8 cellular contexts compared by ENCODE assay signal in genomic region chr16:648786-649589, GRCh38. TPM values are rescaled to one million over a fixed set of nuclear protein-coding genes. Genes with fewer than 3 reads are reported as not detected.
DNase-seq lines count a peak whose midpoint lies in the region; ATAC-seq, FAIRE-seq and TF ChIP-seq lines count a peak whose summit lies in the region.

Gene WDR90 (plus strand): TSS chr16:649365. CDS start chr16:649417, 52 bp downstream.

- H3K4me1 Mint-ChIP-seq in activated T-helper 17 cell treated with anti-CD3 and anti-CD28 coated beads, Interleukin-2, amount 50 U/mL, for 72 hours, result peaks cover 7% of the 10 kb centered on the region
- H3K4me1 Mint-ChIP-seq in naive thymus-derived CD8-positive, alpha-beta T cell, result peaks cover 7 to 29% (median 15%) of the 10 kb centered on the region in 4 donors
- H3K4me1 Mint-ChIP-seq in stimulated activated memory B cell treated with anti-CD40 and anti-IgM and Interleukin-4, amounts not matched to agents 10 μg/mL and 1 μg/mL and 100 μg/mL, for 72 hours, result peaks cover 51% of the 10 kb centered on the region

- no peak for FAIRE-seq in H54 (lab: Jason Lieb, UNC)

- H3K27me3 Mint-ChIP-seq in activated T-helper 17 cell treated with anti-CD3 and anti-CD28 coated beads, Interleukin-2, amount 50 U/mL, for 72 hours, result no peaks in the 10 kb centered on the region
- no peaks in the 10 kb centered on the region for H3K27me3 Mint-ChIP-seq in naive thymus-derived CD8-positive, alpha-beta T cell
- no peaks in the 10 kb centered on the region for H3K27me3 Mint-ChIP-seq in stimulated activated memory B cell treated with anti-CD40 and anti-IgM and Interleukin-4, amounts not matched to agents 10 μg/mL and 1 μg/mL and 100 μg/mL, for 72 hours

- peak; percentile 69 for ATAC-seq in RWPE2 (ENCODE audit: low read depth)
- peak; percentile 97 for ATAC-seq in activated T-helper 17 cell treated with anti-CD3 and anti-CD28 coated beads, Interleukin-2, amount 50 U/mL, for 72 hours (replicated peaks)
- ATAC-seq in naive thymus-derived CD8-positive, alpha-beta T cell, result peak; percentile 91 to 98
- peak; percentile 90 for ATAC-seq in stimulated activated memory B cell treated with anti-CD40 and anti-IgM and Interleukin-4, amounts not matched to agents 10 μg/mL and 1 μg/mL and 100 μg/mL, for 72 hours

- H3K27ac Mint-ChIP-seq in activated T-helper 17 cell treated with anti-CD3 and anti-CD28 coated beads, Interleukin-2, amount 50 U/mL, for 72 hours, result peak within 1 kb of the TSS; percentile 46
- H3K27ac Mint-ChIP-seq in naive thymus-derived CD8-positive, alpha-beta T cell, result peak within 1 kb of the TSS in 8 of 10 donors; percentile 10 to 93 (median 84)
- peak within 1 kb of the TSS; percentile 87 for H3K27ac Mint-ChIP-seq in stimulated activated memory B cell treated with anti-CD40 and anti-IgM and Interleukin-4, amounts not matched to agents 10 μg/mL and 1 μg/mL and 100 μg/mL, for 72 hours

- DNase-seq in Daoy (ENCODE audit: low read depth) (peak; percentile 92), H54 (ENCODE audit: insufficient read length, low spot score) (peak; percentile 91), LoVo (ENCODE audit: low spot score) (peak; percentile 95), RWPE2 (ENCODE audit: low spot score) (peak; percentile 92), fibroblast of mammary gland (ENCODE audit: low read depth) (peak; percentile 87)
- peak; percentile 88 to 95 (median 90) for DNase-seq in naive thymus-derived CD8-positive, alpha-beta T cell

- peak within 1 kb of the TSS; percentile 79 for H3K27ac ChIP-seq in RWPE2 (ENCODE audit: poor library complexity, severe bottlenecking)

- peak within 1 kb of the TSS; percentile 70 for H3K4me3 ChIP-seq in RWPE2 (ENCODE audit: severe bottlenecking)
- H3K4me3 ChIP-seq in fibroblast of mammary gland (ENCODE audit: control insufficient read depth, low read depth, low read length), result peak within 1 kb of the TSS; percentile 54

- H3K36me3 Mint-ChIP-seq in activated T-helper 17 cell treated with anti-CD3 and anti-CD28 coated beads, Interleukin-2, amount 50 U/mL, for 72 hours (ENCODE audit: low read depth), result peaks cover 6% of the 10 kb centered on the region
- H3K36me3 Mint-ChIP-seq in naive thymus-derived CD8-positive, alpha-beta T cell, result no peaks in the 10 kb centered on the region
- H3K36me3 Mint-ChIP-seq in stimulated activated memory B cell treated with anti-CD40 and anti-IgM and Interleukin-4, amounts not matched to agents 10 μg/mL and 1 μg/mL and 100 μg/mL, for 72 hours, result peaks cover 8% of the 10 kb centered on the region

- TF ChIP-seq CTCF in RWPE2 (IDR thresholded peaks at IDR 0.05; ENCODE audit: poor library complexity, severe bottlenecking), result no peak
- no peak for TF ChIP-seq CTCF in fibroblast of mammary gland (conservative IDR thresholded peaks at IDR 0.05; ENCODE audit: control insufficient read depth, insufficient read depth, low read depth, low read length)

- POLR2A ChIA-PET in naive thymus-derived CD8-positive, alpha-beta T cell (lab: Charles Lee), result interaction anchor here (0.6 to 3.2 kb wide), 15 partner anchors 9 to 332 kb away, joined by 3 to 25 read pairs (median 4); partner anchors contain the start of genes JMJD8, METRN, METTL26 and RHBDL1

- TF ChIP-seq POLR2A in H54 (IDR thresholded peaks at IDR 0.05; ENCODE audit: low read depth, low read length), result peak; percentile 59

- H3K4me1 ChIP-seq in RWPE2 (ENCODE audit: insufficient read depth, poor library complexity, severe bottlenecking), result peaks cover 18% of the 10 kb centered on the region

- no peaks in the 10 kb centered on the region for H3K9me3 Mint-ChIP-seq in activated T-helper 17 cell treated with anti-CD3 and anti-CD28 coated beads, Interleukin-2, amount 50 U/mL, for 72 hours
- H3K9me3 Mint-ChIP-seq in naive thymus-derived CD8-positive, alpha-beta T cell, result no peaks in the 10 kb centered on the region
- no peaks in the 10 kb centered on the region for H3K9me3 Mint-ChIP-seq in stimulated activated memory B cell treated with anti-CD40 and anti-IgM and Interleukin-4, amounts not matched to agents 10 μg/mL and 1 μg/mL and 100 μg/mL, for 72 hours

- no peaks in the 10 kb centered on the region for H3K9me3 ChIP-seq in RWPE2 (ENCODE audit: severe bottlenecking)

- no peaks in the 10 kb centered on the region for H3K27me3 ChIP-seq in RWPE2 (ENCODE audit: insufficient read depth, poor library complexity, severe bottlenecking)

- peaks cover 7% of the 10 kb centered on the region; the same call in 1 of the 2 replicates for H3K36me3 ChIP-seq in RWPE2 (ENCODE audit: low read depth)

- peak within 1 kb of the TSS; percentile 73 for H3K4me3 Mint-ChIP-seq in activated T-helper 17 cell treated with anti-CD3 and anti-CD28 coated beads, Interleukin-2, amount 50 U/mL, for 72 hours
- H3K4me3 Mint-ChIP-seq in naive thymus-derived CD8-positive, alpha-beta T cell, result peak within 1 kb of the TSS; percentile 68 to 85 (median 75)
- H3K4me3 Mint-ChIP-seq in stimulated activated memory B cell treated with anti-CD40 and anti-IgM and Interleukin-4, amounts not matched to agents 10 μg/mL and 1 μg/mL and 100 μg/mL, for 72 hours, result peak within 1 kb of the TSS; percentile 87

RNA-seq across cellular contexts. Expression of gene WDR90, which starts in this region (rescaled TPM):
- 11.7 and 20.9 TPM in 2 replicates for total RNA-seq in Daoy (2014; rRNA removed; shearing (Covaris generic))
- total RNA-seq in activated T-helper 17 cell treated with anti-CD3 and anti-CD28 coated beads, Interleukin-2, amount 50 U/mL, for 72 hours, result 10 to 100 TPM; 50.7 to 93.9 TPM
- total RNA-seq in naive thymus-derived CD8-positive, alpha-beta T cell, result 10 to 100 TPM; 17.8 to 19.2 TPM
- 1 to 10 TPM in 2 of 3 donors, under 1 TPM in 1; 0.27 to 2.5 (median 1.5) TPM for polyA plus RNA-seq in naive thymus-derived CD8-positive, alpha-beta T cell

Comparison
In these comparisons a context has a peak if more than half of its experiments do, and no peak if none do; other contexts are left out.
1. Peak in every context shown above with its lines: DNase-seq, ATAC-seq, H3K4me3 ChIP-seq and H3K27ac ChIP-seq.